Comparison of ENCODE assay signal across 12 cellular contexts in the genomic region with DNA sequence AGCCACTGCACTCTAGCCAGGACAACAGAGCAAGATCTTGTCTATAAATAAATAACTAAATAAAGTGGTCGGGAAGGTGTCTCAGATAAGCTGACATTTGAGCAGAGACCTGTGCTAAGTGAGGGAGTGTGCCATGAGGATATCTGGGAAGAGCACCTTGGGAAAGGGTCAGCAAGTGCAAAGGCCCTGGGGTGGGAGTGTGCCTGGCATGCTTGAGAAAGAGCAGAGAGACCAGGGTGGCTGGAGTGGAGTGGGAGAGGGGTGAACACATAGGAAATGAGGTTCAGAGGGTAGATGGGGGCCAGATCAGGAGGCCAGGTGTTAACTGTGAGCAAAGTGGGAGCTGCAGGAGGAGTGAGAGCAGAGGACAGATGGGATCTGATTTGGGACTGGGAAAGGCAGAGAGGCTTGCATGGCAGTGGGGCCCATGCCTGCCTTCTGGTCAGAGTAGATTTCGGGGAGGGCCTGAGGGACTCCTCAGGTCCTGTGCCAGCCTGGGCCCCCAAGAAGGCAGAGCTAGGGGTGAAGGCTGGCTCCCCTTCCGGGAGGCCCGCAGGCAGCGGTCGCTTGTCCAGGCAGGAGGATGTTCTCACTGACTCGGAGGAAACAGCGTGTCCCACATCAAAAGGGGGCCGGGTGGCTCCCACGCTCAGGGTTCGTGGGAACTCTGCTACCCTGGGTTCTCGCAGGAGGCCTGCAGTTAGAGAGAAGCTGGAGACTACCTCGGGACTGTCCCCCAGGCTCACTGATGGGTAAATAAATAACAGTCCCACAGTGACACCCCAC. TPM values are rescaled to one million over a fixed set of nuclear protein-coding genes. Genes with fewer than 3 reads are reported as not detected.
DNase-seq lines count a peak whose midpoint lies in the region; ATAC-seq and TF ChIP-seq lines count a peak whose summit lies in the region.
"Had no signal": no experiment of that assay in that cellular context is flagged by ENCODE, and none has a peak within 500 bp of the region (broad histone marks: within the 10 kb centered on the region; RNA-seq: fewer than 3 reads in every experiment).

No MANE protein-coding gene starts in this region.

- intact Hi-C loops in spleen (cut with DNase I; ENCODE audit: low total_unique reads): no loop called here

- H3K4me1 ChIP-seq in BLaER1 treated with 17β-estradiol and CSF1 and Interleukin-3, amounts not matched to agents 10 nM and 100 nM: peaks cover 34 to 89% (median 76%) of the 10 kb centered on the region in 10 experiments
- H3K4me1 ChIP-seq in spleen: peaks cover 52 to 98% (median 94%) of the 10 kb centered on the region in 6 donors
- no peaks in the 10 kb centered on the region for H3K4me1 ChIP-seq in endodermal cell (ENCODE audit: control insufficient read depth, insufficient read depth, low read length)
- H3K4me1 ChIP-seq: breast epithelium had no signal

- H3K36me3 ChIP-seq in BLaER1 treated with 17β-estradiol and CSF1 and Interleukin-3, amounts not matched to agents 10 nM and 100 nM: peaks cover 0 to 13% (median 0%) of the 10 kb centered on the region in 11 experiments; a peak in 5 of 22 replicates
- peaks cover 0 to 21% (median 0%) of the 10 kb centered on the region in 6 donors for H3K36me3 ChIP-seq in spleen
- H3K36me3 ChIP-seq in endodermal cell (ENCODE audit: control insufficient read depth, insufficient read depth, low read length): no peaks in the 10 kb centered on the region
- H3K36me3 ChIP-seq: breast epithelium had no signal

- peaks cover 81% of the 10 kb centered on the region for H3K4me1 Mint-ChIP-seq in activated T-cell treated with anti-CD3 and anti-CD28 coated beads, Interleukin-2, amount 50 U/mL, for 72 hours (ENCODE audit: low read depth)
- peaks cover 10% of the 10 kb centered on the region for H3K4me1 Mint-ChIP-seq in endodermal cell

- H4K20me1 ChIP-seq in BLaER1 treated with 17β-estradiol and CSF1 and Interleukin-3, amounts not matched to agents 10 nM and 100 nM: peaks cover 0 to 33% (median 9%) of the 10 kb centered on the region in 11 experiments; a peak in 7 of 22 replicates

- TF ChIP-seq POLR2A in spleen (IDR thresholded peaks at IDR 0.05): no peak

- H3K9me3 Mint-ChIP-seq in activated T-cell treated with anti-CD3 and anti-CD28 coated beads, Interleukin-2, amount 50 U/mL, for 72 hours: peaks cover 0 to 4% of the 10 kb centered on the region in 2 donors
- H3K9me3 Mint-ChIP-seq in endodermal cell: peaks cover 2% of the 10 kb centered on the region

- peak in 3 of 5 donors; percentile 14 to 63 (median 40) for DNase-seq in T-helper 1 cell
- DNase-seq in activated T-cell treated with anti-CD3 and anti-CD28 coated beads, Interleukin-2, amount 50 U/mL, for 72 hours: peak; percentile 63 to 72
- DNase-seq in spleen: peak; percentile 88
- no peak for DNase-seq in C1 segment of cervical spinal cord (lab: John Stamatoyannopoulos, UW)
- DNase-seq in kidney tubule cell (ENCODE audit: low spot score): no peak
- DNase-seq in endodermal cell: no peak
- DNase-seq: foreskin melanocyte, mesendoderm, NCI-H2171 had no signal

- no peaks in the 10 kb centered on the region for H3K27me3 Mint-ChIP-seq in activated T-cell treated with anti-CD3 and anti-CD28 coated beads, Interleukin-2, amount 50 U/mL, for 72 hours (ENCODE audit: low read depth)
- peaks cover 34% of the 10 kb centered on the region for H3K27me3 Mint-ChIP-seq in endodermal cell (ENCODE audit: insufficient read depth)

- H3K9me3 ChIP-seq in BLaER1 treated with 17β-estradiol and CSF1 and Interleukin-3, amounts not matched to agents 10 nM and 100 nM (replicated peaks in 1 of 11): no peaks in the 10 kb centered on the region
- no peaks in the 10 kb centered on the region for H3K9me3 ChIP-seq in spleen
- H3K9me3 ChIP-seq in endodermal cell (ENCODE audit: control insufficient read depth, low read length): no peaks in the 10 kb centered on the region
- H3K9me3 ChIP-seq: breast epithelium had no signal

- peak overlapping the region; percentile 39 to 81 (median 59); a peak in 21 of 22 replicates for H3K4me2 ChIP-seq in BLaER1 treated with 17β-estradiol and CSF1 and Interleukin-3, amounts not matched to agents 10 nM and 100 nM

- peak overlapping the region; percentile 88 for H3K27ac Mint-ChIP-seq in activated T-cell treated with anti-CD3 and anti-CD28 coated beads, Interleukin-2, amount 50 U/mL, for 72 hours
- no peak overlapping the region for H3K27ac Mint-ChIP-seq in endodermal cell

- peak overlapping the region; percentile 73 to 80 for H3K4me3 Mint-ChIP-seq in activated T-cell treated with anti-CD3 and anti-CD28 coated beads, Interleukin-2, amount 50 U/mL, for 72 hours
- no peak overlapping the region for H3K4me3 Mint-ChIP-seq in endodermal cell

- H3K36me3 Mint-ChIP-seq in activated T-cell treated with anti-CD3 and anti-CD28 coated beads, Interleukin-2, amount 50 U/mL, for 72 hours (ENCODE audit: insufficient read depth in 2 of 2): peaks cover 4% of the 10 kb centered on the region in 2 donors
- H3K36me3 Mint-ChIP-seq in endodermal cell (ENCODE audit: low read depth): no peaks in the 10 kb centered on the region

- WGBS in spleen, 5 donors: 41 to 65% (median 58%) methylated on average over 12 to 13 of the region's 13 CpGs
- WGBS in endodermal cell (ENCODE audit: insufficient coverage in 1 of 2, insufficient read length in 1 of 2), 2 experiments: 83 to 86% methylated on average over 7 to 13 of the region's 13 CpGs

- peak overlapping the region in 6 of 11 experiments; percentile 18 to 57 (median 44); a peak in 7 of 22 replicates for H3K27ac ChIP-seq in BLaER1 treated with 17β-estradiol and CSF1 and Interleukin-3, amounts not matched to agents 10 nM and 100 nM
- H3K27ac ChIP-seq in spleen: peak overlapping the region; percentile 14 to 86 (median 64)
- H3K27ac ChIP-seq in endodermal cell (ENCODE audit: low read depth, low read length): no peak overlapping the region

- no peaks in the 10 kb centered on the region for H3K27me3 ChIP-seq in BLaER1 treated with 17β-estradiol and CSF1 and Interleukin-3, amounts not matched to agents 10 nM and 100 nM
- H3K27me3 ChIP-seq in spleen (replicated peaks in 1 of 7): peaks cover 0 to 8% (median 0%) of the 10 kb centered on the region in 7 donors
- H3K27me3 ChIP-seq in endodermal cell (ENCODE audit: control insufficient read depth, insufficient read depth, low read length, poor library complexity, severe bottlenecking): peaks cover 10% of the 10 kb centered on the region
- H3K27me3 ChIP-seq: breast epithelium had no signal

- no peak overlapping the region for H3K4me3 ChIP-seq in BLaER1 treated with 17β-estradiol and CSF1 and Interleukin-3, amounts not matched to agents 10 nM and 100 nM
- H3K4me3 ChIP-seq in spleen (peak overlapping the region in 1 of 8 donors; percentile 12), endodermal cell (ENCODE audit: low read length) (no peak overlapping the region)
- H3K4me3 ChIP-seq: breast epithelium had no signal

- TF ChIP-seq CTCF in spleen (IDR thresholded peaks at IDR 0.05 in 8 of 11, conservative IDR thresholded peaks at IDR 0.05 in 3 of 11): no peak
- no peak for TF ChIP-seq CTCF in endodermal cell (conservative IDR thresholded peaks at IDR 0.05)

- ATAC-seq in activated T-cell treated with anti-CD3 and anti-CD28 coated beads, Interleukin-2, amount 50 U/mL, for 72 hours (replicated peaks in 1 of 2): peak; percentile 71 to 84
- ATAC-seq in GM18511 (IDR thresholded peaks at IDR 0.05; ENCODE audit: unreplicated experiment): no peak

- H3K9ac ChIP-seq in BLaER1 treated with 17β-estradiol and CSF1 and Interleukin-3, amounts not matched to agents 10 nM and 100 nM: peak overlapping the region in 7 of 11 experiments; percentile 6 to 56 (median 44); a peak in 8 of 22 replicates
- H3K9ac ChIP-seq in endodermal cell (ENCODE audit: extremely low read depth, low read length, poor library complexity, severe bottlenecking): no peak overlapping the region

RNA-seq across cellular contexts. Expression of gene DTX1, which starts 32.6 kb away (rescaled TPM):
- 10 to 100 TPM; 17.6 to 18.0 TPM for total RNA-seq in activated T-cell treated with anti-CD3 and anti-CD28 coated beads, Interleukin-2, amount 50 U/mL, for 72 hours
- total RNA-seq in spleen (100 to 1,000 TPM in 2 of 7 donors, 10 to 100 TPM in 5; 54.6 to 141 (median 76.1) TPM), endodermal cell (1 to 10 TPM; 3.3 to 4.9 TPM)
- polyA plus RNA-seq in spleen: 100 to 1,000 TPM in 1 of 3 donors, 10 to 100 TPM in 2; 53.4 to 102 (median 96.7) TPM
- 12.4 TPM for polyA plus RNA-seq in endodermal cell (2013, experiment 1 of 2)
- polyA plus RNA-seq in endodermal cell (2013, experiment 2 of 2): 8.3 TPM

RNA-seq across cellular contexts. Expression of gene RASAL1, which starts 46.4 kb away (rescaled TPM):
- 10 to 100 TPM in 1 of 2 donors, 1 to 10 TPM in 1; 6.7 to 13.4 TPM for total RNA-seq in activated T-cell treated with anti-CD3 and anti-CD28 coated beads, Interleukin-2, amount 50 U/mL, for 72 hours
- 1 to 10 TPM in 1 of 7 donors, under 1 TPM in 4, not detected in 2; 0.13 to 1.7 (median 0.57) TPM for total RNA-seq in spleen
- polyA plus RNA-seq in spleen: 1 to 10 TPM in 1 of 3 donors, under 1 TPM in 2; 0.58 to 1.1 (median 0.91) TPM
- 1 to 10 TPM in 1 of 2 donors, under 1 TPM in 1; 0.77 to 1.4 TPM for total RNA-seq in endodermal cell
- polyA plus RNA-seq in endodermal cell (2013, experiment 1 of 2): 0.50 TPM
- polyA plus RNA-seq in endodermal cell (2013, experiment 2 of 2): 0.25 TPM

Comparison
In these comparisons a context has a peak if more than half of its experiments do, and no peak if none do; other contexts are left out.
1. DNase-seq: peak in T-helper 1 cell (3 of 5), activated T-cell treated with anti-CD3 and anti-CD28 coated beads, Interleukin-2, amount 50 U/mL, for 72 hours (2 of 2) and spleen (single experiment); none in C1 segment of cervical spinal cord (0 of 14), kidney tubule cell (single experiment) and endodermal cell (single experiment).